Comparison of ENCODE assay signal across 8 cellular contexts in genomic region chr6:12013368-12013617, GRCh38. TPM values are rescaled to one million over a fixed set of nuclear protein-coding genes. Genes with fewer than 3 reads are reported as not detected.
DNase-seq lines count a peak whose midpoint lies in the region; ATAC-seq and TF ChIP-seq lines count a peak whose summit lies in the region.

No MANE protein-coding gene starts in this region.

- no peaks in the 10 kb centered on the region for H3K9me2 ChIP-seq in HCT116 (ENCODE audit: insufficient read depth)

- RAD21 ChIA-PET in HCT116 (lab: Charles Lee; ENCODE audit: low non-redundant PET in 1 of 2, low total read pairs in 2 of 2, uncharacterized antibody in 2 of 2, unreplicated experiment in 2 of 2) = no interaction called here

- peaks cover 37% of the 10 kb centered on the region for H3K36me3 Mint-ChIP-seq in WTC11

- peaks cover 20% of the 10 kb centered on the region for H3K9me3 Mint-ChIP-seq in WTC11

- DNase-seq in HCT116 (ENCODE audit: low read depth, low spot score) (no peak), WTC11 (ENCODE audit: low spot score) (no peak), hepatic stellate cell (ENCODE audit: low spot score) (peak; percentile 23), spleen (no peak), HCEC 1CT (no peak), anterior cingulate cortex (lab: John Stamatoyannopoulos, UW) (no peak), putamen (ENCODE audit: low spot score) (no peak)

- H3K27me3 Mint-ChIP-seq in WTC11 (ENCODE audit: low read depth) = no peaks in the 10 kb centered on the region; the same call in 1 of the 2 replicates

- intact Hi-C loops in HCT116 (cut with micrococcal nuclease) (loop anchor here (10.0 kb wide), 1 partner anchor 222 kb away; no protein-coding TSS in a partner anchor), spleen (cut with DNase I; ENCODE audit: low total_unique reads) (no loop called here)

- H3K4me2 ChIP-seq in HCT116 (ENCODE audit: low read length) = peak overlapping the region; percentile 71

- no peaks in the 10 kb centered on the region for H3K27me3 ChIP-seq in HCT116 (ENCODE audit: insufficient read depth, low read length)
- H3K27me3 ChIP-seq in spleen (replicated peaks in 1 of 7) = no peaks in the 10 kb centered on the region

- no peaks in the 10 kb centered on the region for H4K20me1 ChIP-seq in HCT116 (ENCODE audit: insufficient read depth)

- H3K4me3 ChIP-seq in HCT116 (replicated peaks in 1 of 2; ENCODE audit: low read depth in 1 of 2, low read length in 2 of 2) (peak overlapping the region; percentile 72 to 79), spleen (peak overlapping the region; percentile 65 to 91 (median 74))

- H3K4me1 Mint-ChIP-seq in WTC11 = peaks cover 27% of the 10 kb centered on the region

- TF ChIP-seq CTCF in HCT116 (IDR thresholded peaks at IDR 0.05 in 2 of 3, conservative IDR thresholded peaks at IDR 0.05 in 1 of 3; ENCODE audit: borderline replicate concordance in 1 of 3, insufficient read depth in 1 of 3, low read depth in 2 of 3, low read length in 2 of 3) (no peak), WTC11 (IDR thresholded peaks at IDR 0.05) (no peak), spleen (IDR thresholded peaks at IDR 0.05 in 8 of 11, conservative IDR thresholded peaks at IDR 0.05 in 3 of 11) (no peak)

- H3K9ac ChIP-seq in HCT116 (ENCODE audit: low read length) = peak overlapping the region; percentile 77

- peak overlapping the region; percentile 93 for H3K4me3 Mint-ChIP-seq in WTC11

- H3K27ac ChIP-seq in HCT116 (ENCODE audit: low read depth, low read length) (peak overlapping the region; percentile 56; the same call in 1 of the 2 replicates), spleen (peak overlapping the region; percentile 63 to 98 (median 96))

- H3K9me3 ChIP-seq in HCT116 (ENCODE audit: control insufficient read depth in 1 of 2, insufficient read depth in 1 of 2, low read depth in 1 of 2, low read length in 2 of 2) (no peaks in the 10 kb centered on the region), spleen (no peaks in the 10 kb centered on the region)

- POLR2A ChIA-PET in HCT116 (lab: Charles Lee) (interaction anchor here (1.5 kb wide), 1 partner anchor 11 kb away, joined by 3 read pairs; no protein-coding TSS in a partner anchor), WTC11 (lab: Charles Lee) (interaction anchor here (0.6 to 1.4 kb wide), 3 partner anchors 26 to 301 kb away, joined by 3 to 4 read pairs (median 3); no protein-coding TSS in a partner anchor)

- H3K4me1 ChIP-seq in HCT116 (ENCODE audit: control insufficient read depth in 1 of 2, insufficient read depth in 2 of 2, low read length in 2 of 2) (peaks cover 19 to 31% of the 10 kb centered on the region in 2 experiments), spleen (peaks cover 12 to 51% (median 31%) of the 10 kb centered on the region in 6 donors)

- CTCF ChIA-PET in HCT116 (lab: Charles Lee) (interaction anchor here (1.0 kb wide), 1 partner anchor 357 kb away, joined by 5 read pairs; no protein-coding TSS in a partner anchor), WTC11 (lab: Charles Lee) (no interaction called here)

- H3K36me3 ChIP-seq in HCT116 (ENCODE audit: control insufficient read depth in 1 of 2, insufficient read depth in 2 of 2, low read length in 2 of 2) (peaks cover 0 to 7% of the 10 kb centered on the region in 2 experiments; a peak in 1 of 4 replicates), spleen (peaks cover 0 to 28% (median 10%) of the 10 kb centered on the region in 6 donors)

- no peak for ATAC-seq in HCT116
- no peak for ATAC-seq in WTC11
- ATAC-seq in GM18511 (IDR thresholded peaks at IDR 0.05; ENCODE audit: unreplicated experiment) = no peak

- H3K79me2 ChIP-seq in HCT116 (ENCODE audit: insufficient read depth, low read length) = no peaks in the 10 kb centered on the region; the same call in 1 of the 2 replicates

- no peak for TF ChIP-seq RAD21 in HCT116 (IDR thresholded peaks at IDR 0.05; ENCODE audit: low read depth)

- WGBS in spleen, 5 donors = 6 to 12% (median 9%) methylated on average over 8 of the region's 8 CpGs

- H2AFZ ChIP-seq in HCT116 (ENCODE audit: low read depth, low read length, poor library complexity, severe bottlenecking) = no peak overlapping the region

- no peak for TF ChIP-seq POLR2A in HCT116 (IDR thresholded peaks at IDR 0.05; ENCODE audit: borderline replicate concordance, extremely low read depth, insufficient read depth, insufficient read length)
- no peak for TF ChIP-seq POLR2A in spleen (IDR thresholded peaks at IDR 0.05)

- peak overlapping the region; percentile 98 for H3K27ac Mint-ChIP-seq in WTC11

- no TSS peak for BruUV-seq in HCT116 (replicated peaks; lab: Mats Ljungman, UMichigan)

TF ChIP-seq in HCT116, 20 proteins besides CTCF, POLR2A, EP300 and RAD21 (continues in another document):
- TF ChIP-seq POLR2AphosphoS5 (IDR thresholded peaks at IDR 0.05; ENCODE audit: low read depth, low read length) (no peak), ZNF274 (IDR thresholded peaks at IDR 0.05; ENCODE audit: low read depth, low read length) (no peak), YY1 (IDR thresholded peaks at IDR 0.05; ENCODE audit: extremely low read depth, insufficient replicate concordance, low read depth, low read length) (no peak), REST (IDR thresholded peaks at IDR 0.05; ENCODE audit: low read depth) (no peak), EGR1 (IDR thresholded peaks at IDR 0.05; ENCODE audit: low read depth) (no peak), ELF1 (IDR thresholded peaks at IDR 0.05; ENCODE audit: borderline replicate concordance, low read depth) (no peak)
- TF ChIP-seq, protein P1, sequence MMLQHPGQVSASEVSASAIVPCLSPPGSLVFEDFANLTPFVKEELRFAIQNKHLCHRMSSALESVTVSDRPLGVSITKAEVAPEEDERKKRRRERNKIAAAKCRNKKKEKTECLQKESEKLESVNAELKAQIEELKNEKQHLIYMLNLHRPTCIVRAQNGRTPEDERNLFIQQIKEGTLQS (IDR thresholded peaks at IDR 0.05) = no peak

TF ChIP-seq in WTC11, 78 proteins besides CTCF, POLR2A, EP300 and RAD21:
- TF ChIP-seq ZNF396 (CRISPR knock-in tag; IDR thresholded peaks at IDR 0.05; ENCODE audit: borderline replicate concordance) = no peak
- TF ChIP-seq EMX1 (CRISPR knock-in tag; IDR thresholded peaks at IDR 0.05) = no peak
- TF ChIP-seq GABPB1 (CRISPR knock-in tag; IDR thresholded peaks at IDR 0.05) = 0 out of 2 replicates have a peak, but pooled peaks have one; percentile 4
- no peak for TF ChIP-seq SOX15 (CRISPR knock-in tag; IDR thresholded peaks at IDR 0.05)
- no peak for TF ChIP-seq SP1 (CRISPR knock-in tag; conservative IDR thresholded peaks at IDR 0.05)
TF ChIP-seq in WTC11: peak in this region for 1.

RNA-seq across cellular contexts. Expression of gene HIVEP1, which starts 1.2 kb away (rescaled TPM):
- total RNA-seq in HCT116 (2021; ENCODE audit: unreplicated experiment) (11.2 TPM), WTC11 (2021) (19.9 to 24.3 TPM (median 20.9 TPM) in 3 replicates), spleen (10 to 100 TPM; 37.8 to 64.1 (median 41.7) TPM)
- 5.5 and 6.2 TPM in 2 replicates for polyA plus RNA-seq in HCT116 (2012)
- polyA plus RNA-seq in spleen = 1 to 10 TPM; 2.8 to 5.6 (median 5.5) TPM
